In genomic region chr13:86881390-86881789, GRCh38 we compare ENCODE assay signal across 1 cellular context.
A peak's percentile ranks its signal among the peaks of the same experiment; 100 is the strongest.
TF ChIP-seq lines count a peak whose summit lies in the region.

No MANE protein-coding gene starts in this region.

TF ChIP-seq in H1, 55 proteins besides CTCF, POLR2A, EP300 and RAD21 (continued from another document):
- TF ChIP-seq, protein P1, sequence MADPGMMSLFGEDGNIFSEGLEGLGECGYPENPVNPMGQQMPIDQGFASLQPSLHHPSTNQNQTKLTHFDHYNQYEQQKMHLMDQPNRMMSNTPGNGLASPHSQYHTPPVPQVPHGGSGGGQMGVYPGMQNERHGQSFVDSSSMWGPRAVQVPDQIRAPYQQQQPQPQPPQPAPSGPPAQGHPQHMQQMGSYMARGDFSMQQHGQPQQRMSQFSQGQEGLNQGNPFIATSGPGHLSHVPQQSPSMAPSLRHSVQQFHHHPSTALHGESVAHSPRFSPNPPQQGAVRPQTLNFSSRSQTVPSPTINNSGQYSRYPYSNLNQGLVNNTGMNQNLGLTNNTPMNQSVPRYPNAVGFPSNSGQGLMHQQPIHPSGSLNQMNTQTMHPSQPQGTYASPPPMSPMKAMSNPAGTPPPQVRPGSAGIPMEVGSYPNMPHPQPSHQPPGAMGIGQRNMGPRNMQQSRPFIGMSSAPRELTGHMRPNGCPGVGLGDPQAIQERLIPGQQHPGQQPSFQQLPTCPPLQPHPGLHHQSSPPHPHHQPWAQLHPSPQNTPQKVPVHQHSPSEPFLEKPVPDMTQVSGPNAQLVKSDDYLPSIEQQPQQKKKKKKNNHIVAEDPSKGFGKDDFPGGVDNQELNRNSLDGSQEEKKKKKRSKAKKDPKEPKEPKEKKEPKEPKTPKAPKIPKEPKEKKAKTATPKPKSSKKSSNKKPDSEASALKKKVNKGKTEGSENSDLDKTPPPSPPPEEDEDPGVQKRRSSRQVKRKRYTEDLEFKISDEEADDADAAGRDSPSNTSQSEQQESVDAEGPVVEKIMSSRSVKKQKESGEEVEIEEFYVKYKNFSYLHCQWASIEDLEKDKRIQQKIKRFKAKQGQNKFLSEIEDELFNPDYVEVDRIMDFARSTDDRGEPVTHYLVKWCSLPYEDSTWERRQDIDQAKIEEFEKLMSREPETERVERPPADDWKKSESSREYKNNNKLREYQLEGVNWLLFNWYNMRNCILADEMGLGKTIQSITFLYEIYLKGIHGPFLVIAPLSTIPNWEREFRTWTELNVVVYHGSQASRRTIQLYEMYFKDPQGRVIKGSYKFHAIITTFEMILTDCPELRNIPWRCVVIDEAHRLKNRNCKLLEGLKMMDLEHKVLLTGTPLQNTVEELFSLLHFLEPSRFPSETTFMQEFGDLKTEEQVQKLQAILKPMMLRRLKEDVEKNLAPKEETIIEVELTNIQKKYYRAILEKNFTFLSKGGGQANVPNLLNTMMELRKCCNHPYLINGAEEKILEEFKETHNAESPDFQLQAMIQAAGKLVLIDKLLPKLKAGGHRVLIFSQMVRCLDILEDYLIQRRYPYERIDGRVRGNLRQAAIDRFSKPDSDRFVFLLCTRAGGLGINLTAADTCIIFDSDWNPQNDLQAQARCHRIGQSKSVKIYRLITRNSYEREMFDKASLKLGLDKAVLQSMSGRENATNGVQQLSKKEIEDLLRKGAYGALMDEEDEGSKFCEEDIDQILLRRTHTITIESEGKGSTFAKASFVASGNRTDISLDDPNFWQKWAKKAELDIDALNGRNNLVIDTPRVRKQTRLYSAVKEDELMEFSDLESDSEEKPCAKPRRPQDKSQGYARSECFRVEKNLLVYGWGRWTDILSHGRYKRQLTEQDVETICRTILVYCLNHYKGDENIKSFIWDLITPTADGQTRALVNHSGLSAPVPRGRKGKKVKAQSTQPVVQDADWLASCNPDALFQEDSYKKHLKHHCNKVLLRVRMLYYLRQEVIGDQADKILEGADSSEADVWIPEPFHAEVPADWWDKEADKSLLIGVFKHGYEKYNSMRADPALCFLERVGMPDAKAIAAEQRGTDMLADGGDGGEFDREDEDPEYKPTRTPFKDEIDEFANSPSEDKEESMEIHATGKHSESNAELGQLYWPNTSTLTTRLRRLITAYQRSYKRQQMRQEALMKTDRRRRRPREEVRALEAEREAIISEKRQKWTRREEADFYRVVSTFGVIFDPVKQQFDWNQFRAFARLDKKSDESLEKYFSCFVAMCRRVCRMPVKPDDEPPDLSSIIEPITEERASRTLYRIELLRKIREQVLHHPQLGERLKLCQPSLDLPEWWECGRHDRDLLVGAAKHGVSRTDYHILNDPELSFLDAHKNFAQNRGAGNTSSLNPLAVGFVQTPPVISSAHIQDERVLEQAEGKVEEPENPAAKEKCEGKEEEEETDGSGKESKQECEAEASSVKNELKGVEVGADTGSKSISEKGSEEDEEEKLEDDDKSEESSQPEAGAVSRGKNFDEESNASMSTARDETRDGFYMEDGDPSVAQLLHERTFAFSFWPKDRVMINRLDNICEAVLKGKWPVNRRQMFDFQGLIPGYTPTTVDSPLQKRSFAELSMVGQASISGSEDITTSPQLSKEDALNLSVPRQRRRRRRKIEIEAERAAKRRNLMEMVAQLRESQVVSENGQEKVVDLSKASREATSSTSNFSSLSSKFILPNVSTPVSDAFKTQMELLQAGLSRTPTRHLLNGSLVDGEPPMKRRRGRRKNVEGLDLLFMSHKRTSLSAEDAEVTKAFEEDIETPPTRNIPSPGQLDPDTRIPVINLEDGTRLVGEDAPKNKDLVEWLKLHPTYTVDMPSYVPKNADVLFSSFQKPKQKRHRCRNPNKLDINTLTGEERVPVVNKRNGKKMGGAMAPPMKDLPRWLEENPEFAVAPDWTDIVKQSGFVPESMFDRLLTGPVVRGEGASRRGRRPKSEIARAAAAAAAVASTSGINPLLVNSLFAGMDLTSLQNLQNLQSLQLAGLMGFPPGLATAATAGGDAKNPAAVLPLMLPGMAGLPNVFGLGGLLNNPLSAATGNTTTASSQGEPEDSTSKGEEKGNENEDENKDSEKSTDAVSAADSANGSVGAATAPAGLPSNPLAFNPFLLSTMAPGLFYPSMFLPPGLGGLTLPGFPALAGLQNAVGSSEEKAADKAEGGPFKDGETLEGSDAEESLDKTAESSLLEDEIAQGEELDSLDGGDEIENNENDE (IDR thresholded peaks at IDR 0.05; ENCODE audit: insufficient replicate concordance, low read length): peak; percentile 75
- peak; percentile 27; the same call in 1 of the 2 replicates for TF ChIP-seq ZNF274 (IDR thresholded peaks at IDR 0.05; ENCODE audit: borderline replicate concordance, extremely low read depth, low read length)
- no peak for TF ChIP-seq BACH1 (IDR thresholded peaks at IDR 0.05; ENCODE audit: low read length)
